2 cellular contexts compared by ENCODE assay signal in the genomic region with DNA sequence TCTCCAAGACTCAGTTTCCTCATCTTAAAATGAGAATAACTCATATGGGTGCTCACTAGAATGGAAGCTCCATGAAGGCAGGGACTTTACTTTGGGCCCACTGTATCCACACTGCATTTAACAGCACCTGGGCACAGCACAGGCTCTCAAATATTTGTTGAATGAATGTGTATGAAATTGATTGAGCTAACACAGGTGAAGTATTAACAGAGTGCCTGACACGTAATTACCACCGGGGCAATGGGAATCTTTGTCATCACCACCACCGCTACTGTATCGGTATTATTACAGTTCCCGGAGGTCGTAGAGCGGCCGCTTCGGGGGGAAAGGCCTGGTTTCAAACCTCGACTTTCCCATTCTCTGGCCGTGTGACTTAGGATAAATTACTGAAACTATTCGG.
TF ChIP-seq lines count a peak whose summit lies in the region.

No MANE protein-coding gene starts in this region.

TF ChIP-seq in SK-N-SH, 30 proteins besides CTCF, POLR2A, EP300 and RAD21 (continued from another document):
- TF ChIP-seq NRF1 (IDR thresholded peaks at IDR 0.05; ENCODE audit: low read depth, low read length) (no peak), ELF1 (IDR thresholded peaks at IDR 0.05) (no peak), RCOR1 (IDR thresholded peaks at IDR 0.05; ENCODE audit: low read length) (no peak), JUND (IDR thresholded peaks at IDR 0.05) (no peak), TEAD4 (IDR thresholded peaks at IDR 0.05; ENCODE audit: borderline replicate concordance, insufficient read depth) (no peak), RFX5 (IDR thresholded peaks at IDR 0.05; ENCODE audit: low read length) (no peak), GABPA (IDR thresholded peaks at IDR 0.05; ENCODE audit: low read depth) (no peak)

TF ChIP-seq in SK-N-SH treated with all-trans-retinoic acid at 6 μM for 48 hours, 23 proteins besides CTCF, POLR2A, EP300 and RAD21 (continued from another document):
- TF ChIP-seq, protein P1, sequence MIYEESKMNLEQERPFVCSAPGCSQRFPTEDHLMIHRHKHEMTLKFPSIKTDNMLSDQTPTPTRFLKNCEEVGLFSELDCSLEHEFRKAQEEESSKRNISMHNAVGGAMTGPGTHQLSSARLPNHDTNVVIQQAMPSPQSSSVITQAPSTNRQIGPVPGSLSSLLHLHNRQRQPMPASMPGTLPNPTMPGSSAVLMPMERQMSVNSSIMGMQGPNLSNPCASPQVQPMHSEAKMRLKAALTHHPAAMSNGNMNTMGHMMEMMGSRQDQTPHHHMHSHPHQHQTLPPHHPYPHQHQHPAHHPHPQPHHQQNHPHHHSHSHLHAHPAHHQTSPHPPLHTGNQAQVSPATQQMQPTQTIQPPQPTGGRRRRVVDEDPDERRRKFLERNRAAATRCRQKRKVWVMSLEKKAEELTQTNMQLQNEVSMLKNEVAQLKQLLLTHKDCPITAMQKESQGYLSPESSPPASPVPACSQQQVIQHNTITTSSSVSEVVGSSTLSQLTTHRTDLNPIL (CRISPR knock-in tag; IDR thresholded peaks at IDR 0.05; ENCODE audit: low read depth), result no peak
- TF ChIP-seq GLIS3 (CRISPR knock-in tag; IDR thresholded peaks at IDR 0.05) (no peak), ZFP30 (CRISPR knock-in tag; IDR thresholded peaks at IDR 0.05) (no peak), PPARA (CRISPR knock-in tag; IDR thresholded peaks at IDR 0.05; ENCODE audit: borderline replicate concordance) (no peak), ESRRG (CRISPR knock-in tag; IDR thresholded peaks at IDR 0.05) (no peak), TOX (CRISPR knock-in tag; IDR thresholded peaks at IDR 0.05; ENCODE audit: borderline replicate concordance) (no peak), ISL1 (CRISPR knock-in tag; IDR thresholded peaks at IDR 0.05) (no peak), CSDC2 (CRISPR knock-in tag; IDR thresholded peaks at IDR 0.05) (no peak), BACH2 (CRISPR knock-in tag; IDR thresholded peaks at IDR 0.05; ENCODE audit: borderline replicate concordance) (no peak), ZNF8 (CRISPR knock-in tag; IDR thresholded peaks at IDR 0.05) (no peak)
- TF ChIP-seq, protein P2, sequence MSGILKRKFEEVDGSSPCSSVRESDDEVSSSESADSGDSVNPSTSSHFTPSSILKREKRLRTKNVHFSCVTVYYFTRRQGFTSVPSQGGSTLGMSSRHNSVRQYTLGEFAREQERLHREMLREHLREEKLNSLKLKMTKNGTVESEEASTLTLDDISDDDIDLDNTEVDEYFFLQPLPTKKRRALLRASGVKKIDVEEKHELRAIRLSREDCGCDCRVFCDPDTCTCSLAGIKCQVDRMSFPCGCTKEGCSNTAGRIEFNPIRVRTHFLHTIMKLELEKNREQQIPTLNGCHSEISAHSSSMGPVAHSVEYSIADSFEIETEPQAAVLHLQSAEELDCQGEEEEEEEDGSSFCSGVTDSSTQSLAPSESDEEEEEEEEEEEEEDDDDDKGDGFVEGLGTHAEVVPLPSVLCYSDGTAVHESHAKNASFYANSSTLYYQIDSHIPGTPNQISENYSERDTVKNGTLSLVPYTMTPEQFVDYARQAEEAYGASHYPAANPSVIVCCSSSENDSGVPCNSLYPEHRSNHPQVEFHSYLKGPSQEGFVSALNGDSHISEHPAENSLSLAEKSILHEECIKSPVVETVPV (CRISPR knock-in tag; IDR thresholded peaks at IDR 0.05), result no peak
